18 cellular contexts compared by ENCODE assay signal in the genomic region with DNA sequence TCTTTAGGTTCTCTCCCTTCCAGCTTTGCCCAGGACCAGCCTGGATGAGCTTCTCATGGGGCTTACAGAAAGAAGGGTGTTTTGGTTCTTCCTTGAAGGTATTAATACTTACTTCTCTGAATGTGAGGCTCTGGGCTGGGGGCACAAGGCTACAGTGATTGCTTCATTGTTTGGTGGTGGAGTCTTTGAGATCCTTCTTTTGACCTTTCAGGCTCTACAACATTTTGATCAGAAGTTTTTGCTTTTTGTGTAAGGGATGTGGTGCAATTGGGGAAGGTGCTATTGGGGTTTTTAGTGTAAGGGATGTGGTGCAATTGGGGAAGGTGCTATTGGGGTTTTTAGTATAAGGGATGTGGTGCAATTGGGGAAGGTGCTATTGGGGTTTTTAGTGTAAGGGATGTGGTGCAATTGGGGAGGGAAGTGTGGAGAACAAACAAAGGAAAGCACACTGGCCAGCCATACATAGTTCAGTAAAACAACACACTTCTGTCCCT.
DNase-seq lines count a peak whose midpoint lies in the region; ATAC-seq, FAIRE-seq and TF ChIP-seq lines count a peak whose summit lies in the region.
"Had no signal": no experiment of that assay in that cellular context is flagged by ENCODE, and none has a peak within 500 bp of the region (broad histone marks: within the 10 kb centered on the region; RNA-seq: fewer than 3 reads in every experiment).

No MANE protein-coding gene starts in this region.

- H3K9ac ChIP-seq in colonic mucosa (ENCODE audit: low read depth in 2 of 2, low read length in 2 of 2): no peak overlapping the region

- TF ChIP-seq CTCF in NB4 (IDR thresholded peaks at IDR 0.05; ENCODE audit: low read depth, low read length) (no peak), colonic mucosa (IDR thresholded peaks at IDR 0.05) (no peak)

- FAIRE-seq in frontal cortex (lab: Jason Lieb, UNC): no peak
- FAIRE-seq: A549 had no signal

- ATAC-seq in natural killer cell treated with Interleukin-12 subunit alpha and Interleukin-12 subunit beta and Interleukin-15 and Interleukin-18, amount 100 ng/mL, for 72 hours: peak; percentile 81 to 84
- ATAC-seq: A549; left colon; Panc1; stimulated activated naive B cell treated with anti-CD40 and anti-IgM and Interleukin-4, amounts not matched to agents 10 μg/mL and 1 μg/mL and 100 μg/mL, for 72 hours had no signal

- peak overlapping the region; percentile 31 for H3K4me3 Mint-ChIP-seq in activated CD4-positive, alpha-beta T cell treated with anti-CD3 and anti-CD28 coated beads, Interleukin-2, amount 10 ng/mL, durations not matched to agents 7 days and 5 days
- H3K4me3 Mint-ChIP-seq in activated T-helper 1 cell treated with anti-CD3 and anti-CD28 coated beads, Interleukin-12 subunit alpha, Interleukin-12 subunit beta, Interleukin-2, Interleukin-4 antibody, amounts not matched to agents 30 ng/mL and 10 ng/mL and 1 ng/mL, durations not matched to agents 14 hours and 24 hours and 36 hours: peak overlapping the region; percentile 17
- H3K4me3 Mint-ChIP-seq in natural killer cell treated with Interleukin-12 subunit alpha and Interleukin-12 subunit beta and Interleukin-15 and Interleukin-18, amount 100 ng/mL, for 72 hours: peak overlapping the region; percentile 78
- H3K4me3 Mint-ChIP-seq: HFFc6; stimulated activated naive B cell treated with anti-CD40 and anti-IgM and Interleukin-4, amounts not matched to agents 10 μg/mL and 1 μg/mL and 100 μg/mL, for 72 hours had no signal

- peaks cover 6% of the 10 kb centered on the region for H3K36me3 Mint-ChIP-seq in activated CD4-positive, alpha-beta T cell treated with anti-CD3 and anti-CD28 coated beads, Interleukin-2, amount 10 ng/mL, durations not matched to agents 7 days and 5 days (ENCODE audit: low read depth)
- peaks cover 9% of the 10 kb centered on the region for H3K36me3 Mint-ChIP-seq in activated T-helper 1 cell treated with anti-CD3 and anti-CD28 coated beads, Interleukin-12 subunit alpha, Interleukin-12 subunit beta, Interleukin-2, Interleukin-4 antibody, amounts not matched to agents 30 ng/mL and 10 ng/mL and 1 ng/mL, durations not matched to agents 14 hours and 24 hours and 36 hours (ENCODE audit: low read depth)
- H3K36me3 Mint-ChIP-seq in natural killer cell treated with Interleukin-12 subunit alpha and Interleukin-12 subunit beta and Interleukin-15 and Interleukin-18, amount 100 ng/mL, for 72 hours: peaks cover 14% of the 10 kb centered on the region
- H3K36me3 Mint-ChIP-seq: stimulated activated naive B cell treated with anti-CD40 and anti-IgM and Interleukin-4, amounts not matched to agents 10 μg/mL and 1 μg/mL and 100 μg/mL, for 72 hours had no signal

- DNase-seq in activated CD4-positive, alpha-beta T cell treated with anti-CD3 and anti-CD28 coated beads, Interleukin-2, amount 10 ng/mL, durations not matched to agents 7 days and 5 days: peak; percentile 61
- no peak for DNase-seq in activated CD4-positive, alpha-beta T cell treated with anti-CD3 and anti-CD28 coated beads, Interleukin-2, amount 50 U/mL, for 4 hours
- DNase-seq in NB4 (ENCODE audit: low read depth): peak; percentile 75
- DNase-seq in activated T-helper 1 cell treated with anti-CD3 and anti-CD28 coated beads, Interleukin-12 subunit alpha, Interleukin-12 subunit beta, Interleukin-2, Interleukin-4 antibody, amounts not matched to agents 30 ng/mL and 10 ng/mL and 1 ng/mL, durations not matched to agents 14 hours and 24 hours and 36 hours (ENCODE audit: low spot score): peak; percentile 49
- peak; percentile 81 for DNase-seq in natural killer cell treated with Interleukin-12 subunit alpha and Interleukin-12 subunit beta and Interleukin-15 and Interleukin-18, amount 100 ng/mL, for 72 hours (ENCODE audit: low spot score)
- no peak for DNase-seq in colonic mucosa
- no peak for DNase-seq in frontal cortex (ENCODE audit: low spot score in 2 of 2)
- no peak for DNase-seq in globus pallidus (ENCODE audit: low spot score)
- DNase-seq: amniotic stem cell; cerebellar nuclear complex; HFFc6; left colon; NCI-H2029 treated with DMSO at 0.1 percent for 48 hours; NCI-H510A treated with DMSO at 0.1 percent for 48 hours; stimulated activated naive B cell treated with anti-CD40 and anti-IgM and Interleukin-4, amounts not matched to agents 10 μg/mL and 1 μg/mL and 100 μg/mL, for 72 hours; WERI-Rb-1 had no signal

- CTCF ChIA-PET in activated CD4-positive, alpha-beta T cell treated with anti-CD3 and anti-CD28 coated beads, Interleukin-2, amount 10 ng/mL, durations not matched to agents 7 days and 5 days (lab: Charles Lee): interaction anchor here (0.6 to 0.9 kb wide), 2 partner anchors 83 to 240 kb away, joined by 3 read pairs; no protein-coding TSS in a partner anchor

- no peak overlapping the region for H3K27ac ChIP-seq in colonic mucosa
- H3K27ac ChIP-seq: A549, WERI-Rb-1 had no signal

- no peaks in the 10 kb centered on the region for H3K9me3 ChIP-seq in colonic mucosa
- H3K9me3 ChIP-seq: A549 had no signal

- H3K4me1 Mint-ChIP-seq in activated CD4-positive, alpha-beta T cell treated with anti-CD3 and anti-CD28 coated beads, Interleukin-2, amount 10 ng/mL, durations not matched to agents 7 days and 5 days: peaks cover 50% of the 10 kb centered on the region
- peaks cover 76% of the 10 kb centered on the region for H3K4me1 Mint-ChIP-seq in activated T-helper 1 cell treated with anti-CD3 and anti-CD28 coated beads, Interleukin-12 subunit alpha, Interleukin-12 subunit beta, Interleukin-2, Interleukin-4 antibody, amounts not matched to agents 30 ng/mL and 10 ng/mL and 1 ng/mL, durations not matched to agents 14 hours and 24 hours and 36 hours (ENCODE audit: low read depth)
- peaks cover 60 to 64% of the 10 kb centered on the region in 2 donors for H3K4me1 Mint-ChIP-seq in natural killer cell treated with Interleukin-12 subunit alpha and Interleukin-12 subunit beta and Interleukin-15 and Interleukin-18, amount 100 ng/mL, for 72 hours (ENCODE audit: low read depth in 2 of 2)
- H3K4me1 Mint-ChIP-seq: stimulated activated naive B cell treated with anti-CD40 and anti-IgM and Interleukin-4, amounts not matched to agents 10 μg/mL and 1 μg/mL and 100 μg/mL, for 72 hours had no signal

- no peaks in the 10 kb centered on the region for H3K27me3 Mint-ChIP-seq in activated CD4-positive, alpha-beta T cell treated with anti-CD3 and anti-CD28 coated beads, Interleukin-2, amount 10 ng/mL, durations not matched to agents 7 days and 5 days
- no peaks in the 10 kb centered on the region for H3K27me3 Mint-ChIP-seq in activated T-helper 1 cell treated with anti-CD3 and anti-CD28 coated beads, Interleukin-12 subunit alpha, Interleukin-12 subunit beta, Interleukin-2, Interleukin-4 antibody, amounts not matched to agents 30 ng/mL and 10 ng/mL and 1 ng/mL, durations not matched to agents 14 hours and 24 hours and 36 hours (ENCODE audit: insufficient read depth)
- no peaks in the 10 kb centered on the region for H3K27me3 Mint-ChIP-seq in natural killer cell treated with Interleukin-12 subunit alpha and Interleukin-12 subunit beta and Interleukin-15 and Interleukin-18, amount 100 ng/mL, for 72 hours

- no peaks in the 10 kb centered on the region for H3K4me1 ChIP-seq in colonic mucosa
- H3K4me1 ChIP-seq: A549 had no signal

- H3K9me3 Mint-ChIP-seq in activated CD4-positive, alpha-beta T cell treated with anti-CD3 and anti-CD28 coated beads, Interleukin-2, amount 10 ng/mL, durations not matched to agents 7 days and 5 days: peaks cover 12% of the 10 kb centered on the region
- peaks cover 13% of the 10 kb centered on the region for H3K9me3 Mint-ChIP-seq in activated T-helper 1 cell treated with anti-CD3 and anti-CD28 coated beads, Interleukin-12 subunit alpha, Interleukin-12 subunit beta, Interleukin-2, Interleukin-4 antibody, amounts not matched to agents 30 ng/mL and 10 ng/mL and 1 ng/mL, durations not matched to agents 14 hours and 24 hours and 36 hours
- H3K9me3 Mint-ChIP-seq in natural killer cell treated with Interleukin-12 subunit alpha and Interleukin-12 subunit beta and Interleukin-15 and Interleukin-18, amount 100 ng/mL, for 72 hours: peaks cover 4% of the 10 kb centered on the region
- H3K9me3 Mint-ChIP-seq: HFFc6; stimulated activated naive B cell treated with anti-CD40 and anti-IgM and Interleukin-4, amounts not matched to agents 10 μg/mL and 1 μg/mL and 100 μg/mL, for 72 hours had no signal

- no peak for TF ChIP-seq POLR2A in NB4 (IDR thresholded peaks at IDR 0.05; ENCODE audit: extremely low read depth, insufficient read length)

- no peaks in the 10 kb centered on the region for H3K27me3 ChIP-seq in colonic mucosa

- intact Hi-C loops in activated T-helper 1 cell treated with anti-CD3 and anti-CD28 coated beads, Interleukin-12 subunit alpha, Interleukin-12 subunit beta, Interleukin-2, Interleukin-4 antibody, amounts not matched to agents 30 ng/mL and 10 ng/mL and 1 ng/mL, durations not matched to agents 14 hours and 24 hours and 36 hours (cut with micrococcal nuclease): loop anchor here (1.0 to 5.0 kb wide), 6 partner anchors 8 to 216 kb away; a partner anchor contains a TSS
- intact Hi-C loops in colonic mucosa (cut with DNase I): no loop called here

- H3K4me3 ChIP-seq in NB4 (ENCODE audit: low read depth, low read length) (no peak overlapping the region), colonic mucosa (no peak overlapping the region)
- H3K4me3 ChIP-seq: A549 had no signal

- no peaks in the 10 kb centered on the region for H3K36me3 ChIP-seq in colonic mucosa
- H3K36me3 ChIP-seq: WERI-Rb-1 had no signal

- H3K27ac Mint-ChIP-seq in activated CD4-positive, alpha-beta T cell treated with anti-CD3 and anti-CD28 coated beads, Interleukin-2, amount 10 ng/mL, durations not matched to agents 7 days and 5 days: peak overlapping the region; percentile 83
- peak overlapping the region; percentile 77 for H3K27ac Mint-ChIP-seq in activated T-helper 1 cell treated with anti-CD3 and anti-CD28 coated beads, Interleukin-12 subunit alpha, Interleukin-12 subunit beta, Interleukin-2, Interleukin-4 antibody, amounts not matched to agents 30 ng/mL and 10 ng/mL and 1 ng/mL, durations not matched to agents 14 hours and 24 hours and 36 hours
- H3K27ac Mint-ChIP-seq in natural killer cell treated with Interleukin-12 subunit alpha and Interleukin-12 subunit beta and Interleukin-15 and Interleukin-18, amount 100 ng/mL, for 72 hours: peak overlapping the region; percentile 99 to 100
- H3K27ac Mint-ChIP-seq: HFFc6; stimulated activated naive B cell treated with anti-CD40 and anti-IgM and Interleukin-4, amounts not matched to agents 10 μg/mL and 1 μg/mL and 100 μg/mL, for 72 hours had no signal

- POLR2A ChIA-PET in activated CD4-positive, alpha-beta T cell treated with anti-CD3 and anti-CD28 coated beads, Interleukin-2, amount 10 ng/mL, durations not matched to agents 7 days and 5 days (lab: Charles Lee): no interaction called here

Comparison
In these comparisons a context has a peak if more than half of its experiments do, and no peak if none do; other contexts are left out.
1. DNase-seq: peak in activated CD4-positive, alpha-beta T cell treated with anti-CD3 and anti-CD28 coated beads, Interleukin-2, amount 10 ng/mL, durations not matched to agents 7 days and 5 days (single experiment), NB4 (single experiment), activated T-helper 1 cell treated with anti-CD3 and anti-CD28 coated beads, Interleukin-12 subunit alpha, Interleukin-12 subunit beta, Interleukin-2, Interleukin-4 antibody, amounts not matched to agents 30 ng/mL and 10 ng/mL and 1 ng/mL, durations not matched to agents 14 hours and 24 hours and 36 hours (single experiment) and natural killer cell treated with Interleukin-12 subunit alpha and Interleukin-12 subunit beta and Interleukin-15 and Interleukin-18, amount 100 ng/mL, for 72 hours (single experiment); none in activated CD4-positive, alpha-beta T cell treated with anti-CD3 and anti-CD28 coated beads, Interleukin-2, amount 50 U/mL, for 4 hours (0 of 2), colonic mucosa (single experiment), frontal cortex (0 of 2) and globus pallidus (single experiment).
2. H3K4me3 Mint-ChIP-seq: peak in every context shown above with its lines; median percentile 78 in natural killer cell treated with Interleukin-12 subunit alpha and Interleukin-12 subunit beta and Interleukin-15 and Interleukin-18, amount 100 ng/mL, for 72 hours; 31 in activated CD4-positive, alpha-beta T cell treated with anti-CD3 and anti-CD28 coated beads, Interleukin-2, amount 10 ng/mL, durations not matched to agents 7 days and 5 days; 17 in activated T-helper 1 cell treated with anti-CD3 and anti-CD28 coated beads, Interleukin-12 subunit alpha, Interleukin-12 subunit beta, Interleukin-2, Interleukin-4 antibody, amounts not matched to agents 30 ng/mL and 10 ng/mL and 1 ng/mL, durations not matched to agents 14 hours and 24 hours and 36 hours.
3. Peak in every context shown above with its lines, with median percentiles within 50 percentile points of each other: H3K27ac Mint-ChIP-seq.